9 cellular contexts compared by ENCODE assay signal in the genomic region with DNA sequence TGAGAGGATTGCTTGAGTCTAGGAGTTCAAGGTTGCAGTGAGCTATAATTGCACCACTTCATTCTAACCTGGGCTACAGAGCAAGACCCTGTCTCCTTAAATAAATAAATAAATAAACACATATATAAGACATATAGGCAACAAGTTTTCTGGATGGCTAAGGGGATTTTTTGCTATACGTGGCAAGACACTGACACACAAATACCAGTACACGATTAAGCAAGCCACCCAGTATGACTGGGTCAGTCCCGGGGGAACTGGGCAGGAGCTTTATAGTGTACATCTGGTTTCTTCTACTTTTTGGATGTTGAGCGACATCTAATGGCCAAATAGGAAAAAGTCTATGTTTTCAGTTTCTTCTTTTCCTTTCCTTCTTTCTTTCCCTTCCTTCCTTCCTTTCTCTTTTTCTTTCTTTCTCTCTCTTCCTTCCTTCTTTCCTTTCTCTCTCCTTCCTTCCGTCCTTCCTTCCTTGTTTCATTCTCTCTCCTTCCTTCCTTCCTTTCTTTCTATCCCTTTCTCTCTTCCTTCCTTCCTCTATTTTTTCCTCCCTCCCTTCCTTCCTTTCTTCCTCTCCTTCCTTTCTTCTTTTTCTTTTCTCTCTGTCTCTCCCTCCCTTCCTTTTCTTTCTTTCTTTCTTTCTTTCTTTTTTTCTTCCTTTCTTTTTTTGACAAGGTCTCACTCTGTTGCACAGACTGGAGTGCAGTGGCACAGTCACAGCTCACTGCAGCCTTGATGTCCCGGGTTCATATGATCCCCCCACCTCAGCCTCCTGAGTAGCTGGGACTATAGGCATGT. TPM values are rescaled to one million over a fixed set of nuclear protein-coding genes. Genes with fewer than 3 reads are reported as not detected.
DNase-seq lines count a peak whose midpoint lies in the region; ATAC-seq, FAIRE-seq and TF ChIP-seq lines count a peak whose summit lies in the region.
"Had no signal": no experiment of that assay in that cellular context is flagged by ENCODE, and none has a peak within 500 bp of the region (broad histone marks: within the 10 kb centered on the region; RNA-seq: fewer than 3 reads in every experiment).

No MANE protein-coding gene starts in this region.

- peaks cover 7% of the 10 kb centered on the region for H3K4me1 Mint-ChIP-seq in MCF 10A (ENCODE audit: insufficient read depth, unreplicated experiment)

- no peaks in the 10 kb centered on the region for H3K36me3 ChIP-seq in MG63
- no peaks in the 10 kb centered on the region for H3K36me3 ChIP-seq in SK-N-MC (ENCODE audit: insufficient read depth, low read length)

- no peaks in the 10 kb centered on the region for H3K9me3 Mint-ChIP-seq in MCF 10A (ENCODE audit: unreplicated experiment)
- H3K9me3 Mint-ChIP-seq: IgD-negative memory B cell had no signal

- FAIRE-seq in GM12892 (lab: Jason Lieb, UNC), result peak; percentile 74
- peak; percentile 98 for FAIRE-seq in islet of Langerhans (lab: Jason Lieb, UNC)

- TF ChIP-seq CTCF in AG04450 (IDR thresholded peaks at IDR 0.05; ENCODE audit: low read depth, low read length) (peak; percentile 68), MCF 10A (IDR thresholded peaks at IDR 0.05; ENCODE audit: unreplicated experiment) (peak; percentile 56)

- peak; percentile 65 for DNase-seq in AG04450 (ENCODE audit: low read depth, low spot score)
- DNase-seq in GM12892 (ENCODE audit: insufficient read length), result peak; percentile 39
- peak; percentile 95 for DNase-seq in MG63
- no peak for DNase-seq in SK-N-MC (ENCODE audit: low read depth, low spot score)
- peak; percentile 89 for DNase-seq in MCF 10A (ENCODE audit: unreplicated experiment)
- DNase-seq in stimulated activated CD4-positive, alpha-beta T cell treated with anti-CD3 and anti-CD28 coated beads, Interleukin-1b, Interleukin-23, amount 100 ng/mL, for 4 hours (ENCODE audit: low read depth in 2 of 2), result peak; percentile 5 to 12

- peak; percentile 100 for ATAC-seq in HG02588 (IDR thresholded peaks at IDR 0.05; ENCODE audit: unreplicated experiment)

- no peaks in the 10 kb centered on the region for H3K27me3 Mint-ChIP-seq in MCF 10A (ENCODE audit: insufficient read depth, unreplicated experiment)

- H3K27me3 ChIP-seq in AG04450 (ENCODE audit: control insufficient read depth, insufficient read depth, low read length), result no peaks in the 10 kb centered on the region
- no peaks in the 10 kb centered on the region for H3K27me3 ChIP-seq in MG63

- intact Hi-C loops in MCF 10A (cut with micrococcal nuclease), result loop anchor here (1.0 to 5.0 kb wide), 5 partner anchors 72 to 1362 kb away; partner anchors contain the start of genes HAUS6 and RRAGA

- TF ChIP-seq POLR2A in GM12892 (IDR thresholded peaks at IDR 0.05; ENCODE audit: low read depth, low read length), result no peak

- no peak overlapping the region for H3K4me3 ChIP-seq in AG04450 (ENCODE audit: low read depth, low read length)
- H3K4me3 ChIP-seq in MG63, result no peak overlapping the region
- H3K4me3 ChIP-seq in SK-N-MC, result peak overlapping the region; percentile 29; the same call in 1 of the 2 replicates

- H3K9ac ChIP-seq in SK-N-MC (ENCODE audit: insufficient read length), result peak overlapping the region; percentile 41

- H3K4me3 Mint-ChIP-seq in MCF 10A (ENCODE audit: unreplicated experiment), result no peak overlapping the region

- H3K36me3 Mint-ChIP-seq in MCF 10A (ENCODE audit: insufficient read depth, unreplicated experiment), result no peaks in the 10 kb centered on the region
- H3K36me3 Mint-ChIP-seq: IgD-negative memory B cell had no signal

- CTCF ChIA-PET in AG04450 (lab: Charles Lee) (interaction anchor here (0.5 to 2.9 kb wide), 36 partner anchors 9 to 283 kb away, joined by 3 to 53 read pairs (median 4); partner anchors contain the start of gene RRAGA), MCF 10A (lab: Yijun Ruan, JAX) (interaction anchor here (0.5 to 4.7 kb wide), 45 partner anchors 8 to 1642 kb away, joined by 3 to 36 read pairs (median 4); partner anchors contain the start of genes RRAGA and SAXO1)

- BruUV-seq in MCF 10A (replicated peaks; lab: Mats Ljungman, UMichigan), result no TSS peak

- no peaks in the 10 kb centered on the region for H3K9me3 ChIP-seq in AG04450 (ENCODE audit: control insufficient read depth, insufficient read depth, low read length)
- H3K9me3 ChIP-seq in MG63, result no peaks in the 10 kb centered on the region
- no peaks in the 10 kb centered on the region for H3K9me3 ChIP-seq in SK-N-MC (ENCODE audit: low read depth, low read length)

- no peak overlapping the region for H3K27ac Mint-ChIP-seq in MCF 10A (ENCODE audit: low read depth, unreplicated experiment)
- H3K27ac Mint-ChIP-seq: IgD-negative memory B cell had no signal

- POLR2A ChIA-PET in AG04450 (lab: Yijun Ruan, JAX), result interaction anchor here (0.6 to 1.7 kb wide), 5 partner anchors 20 to 125 kb away, joined by 3 to 12 read pairs (median 4); partner anchors contain the start of gene RRAGA
- POLR2A ChIA-PET in MCF 10A (lab: Yijun Ruan, JAX), result interaction anchor here (0.6 to 1.8 kb wide), 12 partner anchors 10 to 919 kb away, joined by 3 to 19 read pairs (median 4); partner anchors contain the start of genes DENND4C and RRAGA

- H3K27ac ChIP-seq in AG04450 (ENCODE audit: low read depth, low read length), result no peak overlapping the region
- H3K27ac ChIP-seq in SK-N-MC, result no peak overlapping the region

RNA-seq across cellular contexts. Expression of gene PLIN2, which starts 47.0 kb away (rescaled TPM):
- polyA plus RNA-seq in AG04450 (2011; rRNA removed), result 142 and 148 TPM in 2 replicates
- polyA minus RNA-seq in AG04450 (2011; rRNA and poly(A)+ RNA removed), result 175 and 221 TPM in 2 replicates
- polyA plus RNA-seq in GM12892 (2012; ENCODE audit: missing spikeins), result 78.6 TPM
- 153 and 228 TPM in 2 replicates for total RNA-seq in MG63 (2014; rRNA removed; shearing (Covaris generic); ENCODE audit: low replicate concordance)
- total RNA-seq in MCF 10A (2022), result not detected in 2 replicates

RNA-seq across cellular contexts. Expression of gene DENND4C, which starts 56.2 kb away (rescaled TPM):
- 20.5 and 27.9 TPM in 2 replicates for polyA plus RNA-seq in AG04450 (2011; rRNA removed)
- polyA minus RNA-seq in AG04450 (2011; rRNA and poly(A)+ RNA removed), result 44.6 and 64.6 TPM in 2 replicates
- 30.7 TPM for polyA plus RNA-seq in GM12892 (2012; ENCODE audit: missing spikeins)
- 26.6 and 26.8 TPM in 2 replicates for total RNA-seq in MG63 (2014; rRNA removed; shearing (Covaris generic); ENCODE audit: low replicate concordance)
- 26.4 and 36.4 TPM in 2 replicates for total RNA-seq in MCF 10A (2022)

Comparison
In these comparisons a context has a peak if more than half of its experiments do, and no peak if none do; other contexts are left out.
1. RNA of gene PLIN2, which starts 47.0 kb away (total RNA-seq): 153 to 228 TPM in MG63; not detected in MCF 10A; every median in the first group is over 100 times any median in the second.